8 cellular contexts compared by ENCODE assay signal in the genomic region with DNA sequence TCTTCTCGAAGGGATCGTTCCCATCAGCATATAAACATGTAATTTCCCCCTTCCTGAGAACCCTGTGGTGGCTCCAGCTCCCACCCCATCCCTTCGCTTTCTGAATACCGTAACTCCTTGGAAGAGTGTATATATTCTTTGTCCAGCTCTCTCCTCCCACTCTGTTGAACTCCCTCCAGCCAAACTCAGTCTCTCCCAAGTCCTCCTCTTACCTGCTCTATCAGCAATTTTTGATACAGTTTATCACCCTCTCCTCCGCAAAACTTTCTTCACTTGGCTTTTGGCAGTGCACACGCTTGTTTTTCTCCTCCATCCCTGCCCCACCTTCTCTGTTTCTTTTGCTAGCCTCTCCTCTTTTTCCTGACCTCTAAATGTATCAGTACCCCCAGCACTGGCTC.
A peak's percentile ranks its signal among the peaks of the same experiment; 100 is the strongest.
DNase-seq lines count a peak whose midpoint lies in the region; ATAC-seq, FAIRE-seq and TF ChIP-seq lines count a peak whose summit lies in the region.

No MANE protein-coding gene starts in this region.

- H3K27me3 ChIP-seq in body of pancreas (no peaks in the 10 kb centered on the region), tibial nerve (no peaks in the 10 kb centered on the region)

- H3K4me1 ChIP-seq in body of pancreas (peaks cover 47% of the 10 kb centered on the region), tibial nerve (peaks cover 0 to 14% (median 3%) of the 10 kb centered on the region in 4 donors)

- DNase-seq in activated T-cell treated with anti-CD3 and anti-CD28 coated beads, Interleukin-2, amount 50 U/mL, for 24 hours, result no peak
- DNase-seq in activated T-cell treated with anti-CD3 and anti-CD28 coated beads, Interleukin-2, amount 50 U/mL, for 1 hour, result no peak
- DNase-seq in body of pancreas, result no peak
- DNase-seq in lower leg skin (ENCODE audit: low spot score in 2 of 2), result no peak
- no peak for DNase-seq in tibial nerve (ENCODE audit: low spot score in 2 of 2)
- DNase-seq in urothelium cell line (ENCODE audit: low spot score), result no peak
- no peak for DNase-seq in NCI-H128 (lab: John Stamatoyannopoulos, UW; ENCODE audit: unreplicated experiment)
- no peak for DNase-seq in cerebellum (ENCODE audit: low spot score)

- peaks cover 50% of the 10 kb centered on the region for H3K4me1 Mint-ChIP-seq in activated T-cell treated with anti-CD3 and anti-CD28 coated beads, Interleukin-2, amount 50 U/mL, for 24 hours (ENCODE audit: low read depth)

- ATAC-seq in body of pancreas, result peak; percentile 5

- peak overlapping the region; percentile 95 for H3K27ac Mint-ChIP-seq in activated T-cell treated with anti-CD3 and anti-CD28 coated beads, Interleukin-2, amount 50 U/mL, for 24 hours

- no peaks in the 10 kb centered on the region for H3K36me3 ChIP-seq in body of pancreas (replicated peaks in 1 of 2; ENCODE audit: insufficient read depth in 1 of 2, low read depth in 2 of 2)
- H3K36me3 ChIP-seq in tibial nerve, result no peaks in the 10 kb centered on the region

- H3K4me3 Mint-ChIP-seq in activated T-cell treated with anti-CD3 and anti-CD28 coated beads, Interleukin-2, amount 50 U/mL, for 24 hours, result peak overlapping the region; percentile 84

- 39 to 40% methylated on average over 6 of the region's 6 CpGs for WGBS in body of pancreas, 2 donors
- 23 to 38% methylated on average over 6 of the region's 6 CpGs for WGBS in lower leg skin, 2 donors
- 27 to 33% methylated on average over 6 of the region's 6 CpGs for WGBS in tibial nerve, 2 donors

- no peak for FAIRE-seq in urothelium cell line (lab: Jason Lieb, UNC)

- TF ChIP-seq POLR2A in body of pancreas (IDR thresholded peaks at IDR 0.05) (no peak), lower leg skin (IDR thresholded peaks at IDR 0.05) (no peak), tibial nerve (IDR thresholded peaks at IDR 0.05) (no peak)

- H3K9me3 ChIP-seq in body of pancreas (no peaks in the 10 kb centered on the region), tibial nerve (no peaks in the 10 kb centered on the region)

- H3K9me3 Mint-ChIP-seq in activated T-cell treated with anti-CD3 and anti-CD28 coated beads, Interleukin-2, amount 50 U/mL, for 24 hours, result no peaks in the 10 kb centered on the region

- peak overlapping the region in 1 of 2 donors; percentile 8 for H3K4me3 ChIP-seq in body of pancreas
- H3K4me3 ChIP-seq in lower leg skin (ENCODE audit: low read depth, poor library complexity, severe bottlenecking), result peak overlapping the region; percentile 29
- H3K4me3 ChIP-seq in tibial nerve, result peak overlapping the region; percentile 35 to 75 (median 43)

- intact Hi-C loops in body of pancreas (cut with DNase I), result no loop called here
- intact Hi-C loops in lower leg skin (cut with DNase I; ENCODE audit: low total_unique reads), result no loop called here

- H3K27me3 Mint-ChIP-seq in activated T-cell treated with anti-CD3 and anti-CD28 coated beads, Interleukin-2, amount 50 U/mL, for 24 hours, result no peaks in the 10 kb centered on the region

- H3K27ac ChIP-seq in body of pancreas (peak overlapping the region; percentile 74 to 86 (median 82)), tibial nerve (peak overlapping the region; percentile 63 to 93 (median 77))

- TF ChIP-seq EP300 in tibial nerve (IDR thresholded peaks at IDR 0.05), result no peak

- H3K36me3 Mint-ChIP-seq in activated T-cell treated with anti-CD3 and anti-CD28 coated beads, Interleukin-2, amount 50 U/mL, for 24 hours (ENCODE audit: low read depth), result no peaks in the 10 kb centered on the region

- no peak for TF ChIP-seq CTCF in body of pancreas (IDR thresholded peaks at IDR 0.05)
- TF ChIP-seq CTCF in lower leg skin (IDR thresholded peaks at IDR 0.05), result no peak
- TF ChIP-seq CTCF in tibial nerve (IDR thresholded peaks at IDR 0.05), result no peak
